In genomic region chr6:3651698-3652229, GRCh38 we compare ENCODE assay signal across 8 cellular contexts.
"Had no signal": no experiment of that assay in that cellular context is flagged by ENCODE, and none has a peak within 500 bp of the region (broad histone marks: within the 10 kb centered on the region; RNA-seq: fewer than 3 reads in every experiment).

No MANE protein-coding gene starts in this region.

- H3K27ac ChIP-seq: HL-60 had no signal

- ATAC-seq: GM23338, HCT116, HepG2 had no signal

- H3K36me3 ChIP-seq: HAP-1 had no signal

- H2AFZ ChIP-seq: GM23338 had no signal

- H3K4me2 ChIP-seq: GM23338 had no signal

- DNase-seq: H7, HFFc6, KG1 had no signal

- H3K4me3 ChIP-seq: GM23338, HAP-1 had no signal

- H3K9me3 ChIP-seq: HAP-1 had no signal

- FAIRE-seq: HepG2 had no signal

- H3K4me1 ChIP-seq: HAP-1 had no signal
